In the genomic region with DNA sequence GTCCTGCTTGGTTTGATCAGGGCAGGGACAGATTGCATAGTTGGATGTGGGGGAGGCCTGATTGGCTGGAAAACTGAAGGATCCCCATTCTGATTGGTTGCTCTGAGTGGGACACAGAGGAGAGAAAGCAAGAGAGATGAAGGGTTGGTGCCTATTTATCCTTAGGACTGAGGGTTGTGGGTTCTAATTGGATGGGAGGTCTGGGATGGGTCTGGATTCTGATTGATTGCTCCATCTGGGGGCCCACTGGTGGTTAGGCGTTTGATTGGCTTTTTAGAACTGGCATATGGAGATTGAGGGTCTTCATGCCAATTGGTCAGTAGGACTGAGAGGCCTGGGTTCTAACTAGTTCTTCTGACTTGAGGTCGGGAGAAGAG, we compare ENCODE assay signal across 7 cellular contexts. TPM values are rescaled to one million over a fixed set of nuclear protein-coding genes. Genes with fewer than 3 reads are reported as not detected.
DNase-seq lines count a peak whose midpoint lies in the region; ATAC-seq lines count a peak whose summit lies in the region.

No MANE protein-coding gene starts in this region.

- no peaks in the 10 kb centered on the region for H3K9me3 ChIP-seq in GM23248 (ENCODE audit: low read depth)
- no peaks in the 10 kb centered on the region for H3K9me3 ChIP-seq in endocrine pancreas (ENCODE audit: control insufficient read depth, low read length)

- peak overlapping the region; percentile 75 for H3K4me3 ChIP-seq in GM23248
- peak overlapping the region; percentile 64 for H3K4me3 ChIP-seq in endocrine pancreas (ENCODE audit: control insufficient read depth, insufficient read depth, low read length)
- H3K4me3 ChIP-seq in rectal smooth muscle tissue (ENCODE audit: low read length): peak overlapping the region; percentile 59

- H3K27ac ChIP-seq in GM23248: no peak overlapping the region
- H3K27ac ChIP-seq in rectal smooth muscle tissue (ENCODE audit: low read depth, low read length): peak overlapping the region; percentile 72

- peaks cover 9% of the 10 kb centered on the region; the same call in 1 of the 2 replicates for H3F3A ChIP-seq in GM23248 (ENCODE audit: insufficient read depth)

- H3K9ac ChIP-seq in GM23248: 0 out of 2 replicates have a peak overlapping the region, but pooled peaks have one; percentile 74
- no peak overlapping the region for H3K9ac ChIP-seq in endocrine pancreas (ENCODE audit: control insufficient read depth, insufficient read depth, low read length)
- no peak overlapping the region for H3K9ac ChIP-seq in rectal smooth muscle tissue (ENCODE audit: low read length)

- H3K4me1 ChIP-seq in GM23248 (ENCODE audit: insufficient read depth): no peaks in the 10 kb centered on the region; the same call in 1 of the 2 replicates
- no peaks in the 10 kb centered on the region for H3K4me1 ChIP-seq in endocrine pancreas (ENCODE audit: control insufficient read depth, insufficient read depth, low read length)
- H3K4me1 ChIP-seq in rectal smooth muscle tissue (ENCODE audit: control insufficient read depth, insufficient read depth, low read length): no peaks in the 10 kb centered on the region

- H3K79me2 ChIP-seq in GM23248 (ENCODE audit: insufficient read depth): peaks cover 4% of the 10 kb centered on the region

- H3K27me3 ChIP-seq in GM23248 (replicated peaks; ENCODE audit: insufficient read depth) (no peaks in the 10 kb centered on the region), endocrine pancreas (ENCODE audit: control insufficient read depth, insufficient read depth, low read length) (no peaks in the 10 kb centered on the region), rectal smooth muscle tissue (ENCODE audit: control insufficient read depth, insufficient read depth, low read length) (no peaks in the 10 kb centered on the region)

- in situ Hi-C loops in GM23248 (cut with MboI): no loop called here

- no peaks in the 10 kb centered on the region for H3K9me2 ChIP-seq in GM23248 (ENCODE audit: insufficient read depth)

- H3K4me2 ChIP-seq in GM23248 (ENCODE audit: unreplicated experiment): peak overlapping the region; percentile 84

- ATAC-seq in HG03469 (IDR thresholded peaks at IDR 0.05; ENCODE audit: unreplicated experiment) (no peak), HG02571 (IDR thresholded peaks at IDR 0.05; ENCODE audit: unreplicated experiment) (no peak)

- WGBS in GM23248 (ENCODE audit: low coverage in 1 of 2, low lambda C conversion rate in 2 of 2, missing lambda C conversion rate in 2 of 2), 2 experiments: 44 to 50% methylated on average over 2 of the region's 2 CpGs

- peak overlapping the region; percentile 90 for H2AFZ ChIP-seq in GM23248

- no peaks in the 10 kb centered on the region for H4K20me1 ChIP-seq in GM23248 (ENCODE audit: insufficient read depth)

- DNase-seq in GM23248 (no peak), NCI-H82 treated with DMSO at 0.1 percent for 48 hours (lab: John Stamatoyannopoulos, UW; ENCODE audit: unreplicated experiment) (peak; percentile 47), middle frontal gyrus (ENCODE audit: extremely low spot score, low spot score) (no peak)

- H3K36me3 ChIP-seq in GM23248 (ENCODE audit: low read depth) (no peaks in the 10 kb centered on the region), endocrine pancreas (ENCODE audit: control insufficient read depth, insufficient read depth, low read length) (no peaks in the 10 kb centered on the region), rectal smooth muscle tissue (ENCODE audit: control insufficient read depth, insufficient read depth, low read length) (no peaks in the 10 kb centered on the region)

RNA-seq across cellular contexts. Expression of a gene that starts 0.6 kb away (rescaled TPM):
- 17.0 and 21.1 TPM in 2 replicates for total RNA-seq in GM23248 (2014; rRNA removed; shearing (Covaris generic))
- 45.0 and 48.3 TPM in 2 replicates for polyA plus RNA-seq in GM23248 (2016; fragmentation: Nextera tagmentation; extraction: Ambion mirVana)

RNA-seq across cellular contexts. Expression of a gene that starts 12.2 kb away (rescaled TPM):
- 15.4 and 32.2 TPM in 2 replicates for total RNA-seq in GM23248 (2014; rRNA removed; shearing (Covaris generic))
- polyA plus RNA-seq in GM23248 (2016; fragmentation: Nextera tagmentation; extraction: Ambion mirVana): 20.3 and 22.9 TPM in 2 replicates

RNA-seq across cellular contexts. Expression of a gene that starts 18.6 kb away (rescaled TPM):
- total RNA-seq in GM23248 (2014; rRNA removed; shearing (Covaris generic)): 7.9 and 8.2 TPM in 2 replicates
- 8.5 and 8.6 TPM in 2 replicates for polyA plus RNA-seq in GM23248 (2016; fragmentation: Nextera tagmentation; extraction: Ambion mirVana)

RNA-seq across cellular contexts. Expression of a gene that starts 45.0 kb away (rescaled TPM):
- total RNA-seq in GM23248 (2014; rRNA removed; shearing (Covaris generic)): 95.2 and 152 TPM in 2 replicates
- polyA plus RNA-seq in GM23248 (2016; fragmentation: Nextera tagmentation; extraction: Ambion mirVana): 64.9 and 70.6 TPM in 2 replicates

RNA-seq across cellular contexts. Expression of a gene that starts 50.9 kb away (rescaled TPM):
- 34.5 and 35.3 TPM in 2 replicates for total RNA-seq in GM23248 (2014; rRNA removed; shearing (Covaris generic))
- polyA plus RNA-seq in GM23248 (2016; fragmentation: Nextera tagmentation; extraction: Ambion mirVana): 31.5 and 32.4 TPM in 2 replicates
